Comparison of ENCODE assay signal across 15 cellular contexts in genomic region chr12:46942579-46942978, GRCh38.
DNase-seq lines count a peak whose midpoint lies in the region; ATAC-seq, FAIRE-seq and TF ChIP-seq lines count a peak whose summit lies in the region.
"Had no signal": no experiment of that assay in that cellular context is flagged by ENCODE, and none has a peak within 500 bp of the region (broad histone marks: within the 10 kb centered on the region; RNA-seq: fewer than 3 reads in every experiment).

No MANE protein-coding gene starts in this region.

- H3K4me3 ChIP-seq in SJCRH30 = no peak overlapping the region
- no peak overlapping the region for H3K4me3 ChIP-seq in heart left ventricle
- H3K4me3 ChIP-seq: adrenal gland, suprapubic skin had no signal

- no peak for TF ChIP-seq POLR2A in H54 (IDR thresholded peaks at IDR 0.05; ENCODE audit: low read depth, low read length)
- TF ChIP-seq POLR2A in heart left ventricle (IDR thresholded peaks at IDR 0.05) = no peak

- no peaks in the 10 kb centered on the region for H3K27me3 ChIP-seq in SJCRH30
- no peaks in the 10 kb centered on the region for H3K27me3 ChIP-seq in foreskin keratinocyte
- no peaks in the 10 kb centered on the region for H3K27me3 ChIP-seq in heart left ventricle
- H3K27me3 ChIP-seq: adrenal gland, suprapubic skin had no signal

- H3K36me3 ChIP-seq in SJCRH30 (no peaks in the 10 kb centered on the region), heart left ventricle (no peaks in the 10 kb centered on the region)
- H3K36me3 ChIP-seq: adrenal gland, suprapubic skin had no signal

- ATAC-seq in foreskin keratinocyte (peak; percentile 79), HG03196 (IDR thresholded peaks at IDR 0.05; ENCODE audit: unreplicated experiment) (no peak), heart left ventricle (no peak)
- ATAC-seq: T-cell had no signal

- DNase-seq in A172 (ENCODE audit: low spot score) (peak; percentile 97), H54 (ENCODE audit: insufficient read length, low spot score) (peak; percentile 16), SJCRH30 (peak; percentile 64 to 83), foreskin keratinocyte (peak; percentile 83 to 93), OCI-M2 (lab: John Stamatoyannopoulos, UW; ENCODE audit: unreplicated experiment) (no peak), heart left ventricle (no peak), NCI-H2029 (lab: John Stamatoyannopoulos, UW) (no peak)
- DNase-seq: adrenal gland; DMS 273 treated with DMSO at 0.1 percent for 48 hours; nucleus accumbens; stimulated activated CD4-positive, alpha-beta T cell treated with anti-CD3 and anti-CD28 coated beads, Interleukin-12 subunit alpha, Interleukin-12 subunit beta, amount 100 ng/mL, for 4 hours; T-cell had no signal

- H3K27ac ChIP-seq in SJCRH30 = peak overlapping the region; percentile 82
- H3K27ac ChIP-seq in foreskin keratinocyte = no peak overlapping the region
- no peak overlapping the region for H3K27ac ChIP-seq in heart left ventricle
- H3K27ac ChIP-seq: adrenal gland, HL-60, suprapubic skin had no signal

- peak; percentile 98 for FAIRE-seq in H54 (lab: Jason Lieb, UNC)

- TF ChIP-seq CTCF in foreskin keratinocyte (conservative IDR thresholded peaks at IDR 0.05) = peak; percentile 57
- no peak for TF ChIP-seq CTCF in heart left ventricle (IDR thresholded peaks at IDR 0.05)

- H3K9me3 ChIP-seq in SJCRH30 (replicated peaks) = no peaks in the 10 kb centered on the region; the same call in 1 of the 2 replicates
- H3K9me3 ChIP-seq in heart left ventricle = no peaks in the 10 kb centered on the region
- H3K9me3 ChIP-seq: adrenal gland, suprapubic skin had no signal

- peaks cover 48% of the 10 kb centered on the region for H3K4me1 ChIP-seq in SJCRH30
- H3K4me1 ChIP-seq in foreskin keratinocyte = peaks cover 41% of the 10 kb centered on the region
- H3K4me1 ChIP-seq in heart left ventricle = no peaks in the 10 kb centered on the region
- H3K4me1 ChIP-seq: adrenal gland, suprapubic skin had no signal

- 93 to 100% (median 96%) methylated on average over 2 of the region's 2 CpGs for WGBS in heart left ventricle, 4 donors

- intact Hi-C loops in heart left ventricle (cut with DNase I) = loop anchor here in 1 of 10 donors (5.0 kb wide), 1 partner anchor 40 kb away; no protein-coding TSS in a partner anchor

Comparison
In these comparisons a context has a peak if more than half of its experiments do, and no peak if none do; other contexts are left out.
1. DNase-seq: peak in A172 (single experiment), H54 (single experiment), SJCRH30 (2 of 2) and foreskin keratinocyte (2 of 2); none in OCI-M2 (single experiment), heart left ventricle (0 of 5) and NCI-H2029 (single experiment).